In the genomic region with DNA sequence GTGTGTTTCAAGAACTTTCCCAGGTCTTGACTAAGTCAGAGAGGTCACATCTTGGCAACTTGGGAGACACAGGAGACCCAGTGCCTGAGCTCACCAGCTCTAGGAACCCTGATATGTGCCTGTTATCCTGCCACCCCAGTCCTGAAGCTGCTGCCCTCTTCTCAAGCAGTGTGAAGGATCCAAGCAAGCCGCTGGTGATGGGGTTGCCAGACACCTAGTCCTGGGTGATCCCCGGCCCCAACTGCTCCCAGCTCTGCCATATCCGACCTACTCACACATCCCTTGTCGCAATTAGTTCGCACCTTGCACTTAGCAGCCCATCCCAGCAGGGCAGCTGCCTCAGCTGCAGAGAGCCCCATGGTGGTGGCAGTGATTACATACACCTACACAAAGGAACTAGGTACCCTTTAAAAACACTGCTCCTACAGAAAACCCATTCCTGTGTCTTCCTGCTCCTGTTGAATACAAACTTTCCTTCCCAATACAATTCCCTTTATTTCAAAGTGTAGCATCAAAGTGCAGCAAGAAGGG, we compare ENCODE assay signal across 2 cellular contexts.
TF ChIP-seq lines count a peak whose summit lies in the region.

No MANE protein-coding gene starts in this region.

TF ChIP-seq in H1, 55 proteins besides CTCF, POLR2A, EP300 and RAD21:
- TF ChIP-seq GABPA (IDR thresholded peaks at IDR 0.05; ENCODE audit: borderline replicate concordance, insufficient read depth, low read length): no peak
- TF ChIP-seq CTBP2 (IDR thresholded peaks at IDR 0.05; ENCODE audit: borderline replicate concordance, insufficient read depth, insufficient read length, low read length): no peak
- no peak for TF ChIP-seq SIN3A (conservative IDR thresholded peaks at IDR 0.05 in 1 of 2, IDR thresholded peaks at IDR 0.05 in 1 of 2; ENCODE audit: low read depth in 1 of 2, low read length in 2 of 2)
- no peak for TF ChIP-seq HDAC6 (IDR thresholded peaks at IDR 0.05; ENCODE audit: low read depth, low read length)
- TF ChIP-seq, protein P1, sequence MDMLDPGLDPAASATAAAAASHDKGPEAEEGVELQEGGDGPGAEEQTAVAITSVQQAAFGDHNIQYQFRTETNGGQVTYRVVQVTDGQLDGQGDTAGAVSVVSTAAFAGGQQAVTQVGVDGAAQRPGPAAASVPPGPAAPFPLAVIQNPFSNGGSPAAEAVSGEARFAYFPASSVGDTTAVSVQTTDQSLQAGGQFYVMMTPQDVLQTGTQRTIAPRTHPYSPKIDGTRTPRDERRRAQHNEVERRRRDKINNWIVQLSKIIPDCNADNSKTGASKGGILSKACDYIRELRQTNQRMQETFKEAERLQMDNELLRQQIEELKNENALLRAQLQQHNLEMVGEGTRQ (IDR thresholded peaks at IDR 0.05; ENCODE audit: low read length): no peak
- no peak for TF ChIP-seq KDM4A (IDR thresholded peaks at IDR 0.05; ENCODE audit: low read depth, low read length, severe bottlenecking)
- TF ChIP-seq, protein P2, sequence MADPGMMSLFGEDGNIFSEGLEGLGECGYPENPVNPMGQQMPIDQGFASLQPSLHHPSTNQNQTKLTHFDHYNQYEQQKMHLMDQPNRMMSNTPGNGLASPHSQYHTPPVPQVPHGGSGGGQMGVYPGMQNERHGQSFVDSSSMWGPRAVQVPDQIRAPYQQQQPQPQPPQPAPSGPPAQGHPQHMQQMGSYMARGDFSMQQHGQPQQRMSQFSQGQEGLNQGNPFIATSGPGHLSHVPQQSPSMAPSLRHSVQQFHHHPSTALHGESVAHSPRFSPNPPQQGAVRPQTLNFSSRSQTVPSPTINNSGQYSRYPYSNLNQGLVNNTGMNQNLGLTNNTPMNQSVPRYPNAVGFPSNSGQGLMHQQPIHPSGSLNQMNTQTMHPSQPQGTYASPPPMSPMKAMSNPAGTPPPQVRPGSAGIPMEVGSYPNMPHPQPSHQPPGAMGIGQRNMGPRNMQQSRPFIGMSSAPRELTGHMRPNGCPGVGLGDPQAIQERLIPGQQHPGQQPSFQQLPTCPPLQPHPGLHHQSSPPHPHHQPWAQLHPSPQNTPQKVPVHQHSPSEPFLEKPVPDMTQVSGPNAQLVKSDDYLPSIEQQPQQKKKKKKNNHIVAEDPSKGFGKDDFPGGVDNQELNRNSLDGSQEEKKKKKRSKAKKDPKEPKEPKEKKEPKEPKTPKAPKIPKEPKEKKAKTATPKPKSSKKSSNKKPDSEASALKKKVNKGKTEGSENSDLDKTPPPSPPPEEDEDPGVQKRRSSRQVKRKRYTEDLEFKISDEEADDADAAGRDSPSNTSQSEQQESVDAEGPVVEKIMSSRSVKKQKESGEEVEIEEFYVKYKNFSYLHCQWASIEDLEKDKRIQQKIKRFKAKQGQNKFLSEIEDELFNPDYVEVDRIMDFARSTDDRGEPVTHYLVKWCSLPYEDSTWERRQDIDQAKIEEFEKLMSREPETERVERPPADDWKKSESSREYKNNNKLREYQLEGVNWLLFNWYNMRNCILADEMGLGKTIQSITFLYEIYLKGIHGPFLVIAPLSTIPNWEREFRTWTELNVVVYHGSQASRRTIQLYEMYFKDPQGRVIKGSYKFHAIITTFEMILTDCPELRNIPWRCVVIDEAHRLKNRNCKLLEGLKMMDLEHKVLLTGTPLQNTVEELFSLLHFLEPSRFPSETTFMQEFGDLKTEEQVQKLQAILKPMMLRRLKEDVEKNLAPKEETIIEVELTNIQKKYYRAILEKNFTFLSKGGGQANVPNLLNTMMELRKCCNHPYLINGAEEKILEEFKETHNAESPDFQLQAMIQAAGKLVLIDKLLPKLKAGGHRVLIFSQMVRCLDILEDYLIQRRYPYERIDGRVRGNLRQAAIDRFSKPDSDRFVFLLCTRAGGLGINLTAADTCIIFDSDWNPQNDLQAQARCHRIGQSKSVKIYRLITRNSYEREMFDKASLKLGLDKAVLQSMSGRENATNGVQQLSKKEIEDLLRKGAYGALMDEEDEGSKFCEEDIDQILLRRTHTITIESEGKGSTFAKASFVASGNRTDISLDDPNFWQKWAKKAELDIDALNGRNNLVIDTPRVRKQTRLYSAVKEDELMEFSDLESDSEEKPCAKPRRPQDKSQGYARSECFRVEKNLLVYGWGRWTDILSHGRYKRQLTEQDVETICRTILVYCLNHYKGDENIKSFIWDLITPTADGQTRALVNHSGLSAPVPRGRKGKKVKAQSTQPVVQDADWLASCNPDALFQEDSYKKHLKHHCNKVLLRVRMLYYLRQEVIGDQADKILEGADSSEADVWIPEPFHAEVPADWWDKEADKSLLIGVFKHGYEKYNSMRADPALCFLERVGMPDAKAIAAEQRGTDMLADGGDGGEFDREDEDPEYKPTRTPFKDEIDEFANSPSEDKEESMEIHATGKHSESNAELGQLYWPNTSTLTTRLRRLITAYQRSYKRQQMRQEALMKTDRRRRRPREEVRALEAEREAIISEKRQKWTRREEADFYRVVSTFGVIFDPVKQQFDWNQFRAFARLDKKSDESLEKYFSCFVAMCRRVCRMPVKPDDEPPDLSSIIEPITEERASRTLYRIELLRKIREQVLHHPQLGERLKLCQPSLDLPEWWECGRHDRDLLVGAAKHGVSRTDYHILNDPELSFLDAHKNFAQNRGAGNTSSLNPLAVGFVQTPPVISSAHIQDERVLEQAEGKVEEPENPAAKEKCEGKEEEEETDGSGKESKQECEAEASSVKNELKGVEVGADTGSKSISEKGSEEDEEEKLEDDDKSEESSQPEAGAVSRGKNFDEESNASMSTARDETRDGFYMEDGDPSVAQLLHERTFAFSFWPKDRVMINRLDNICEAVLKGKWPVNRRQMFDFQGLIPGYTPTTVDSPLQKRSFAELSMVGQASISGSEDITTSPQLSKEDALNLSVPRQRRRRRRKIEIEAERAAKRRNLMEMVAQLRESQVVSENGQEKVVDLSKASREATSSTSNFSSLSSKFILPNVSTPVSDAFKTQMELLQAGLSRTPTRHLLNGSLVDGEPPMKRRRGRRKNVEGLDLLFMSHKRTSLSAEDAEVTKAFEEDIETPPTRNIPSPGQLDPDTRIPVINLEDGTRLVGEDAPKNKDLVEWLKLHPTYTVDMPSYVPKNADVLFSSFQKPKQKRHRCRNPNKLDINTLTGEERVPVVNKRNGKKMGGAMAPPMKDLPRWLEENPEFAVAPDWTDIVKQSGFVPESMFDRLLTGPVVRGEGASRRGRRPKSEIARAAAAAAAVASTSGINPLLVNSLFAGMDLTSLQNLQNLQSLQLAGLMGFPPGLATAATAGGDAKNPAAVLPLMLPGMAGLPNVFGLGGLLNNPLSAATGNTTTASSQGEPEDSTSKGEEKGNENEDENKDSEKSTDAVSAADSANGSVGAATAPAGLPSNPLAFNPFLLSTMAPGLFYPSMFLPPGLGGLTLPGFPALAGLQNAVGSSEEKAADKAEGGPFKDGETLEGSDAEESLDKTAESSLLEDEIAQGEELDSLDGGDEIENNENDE (IDR thresholded peaks at IDR 0.05; ENCODE audit: insufficient replicate concordance, low read length): no peak
- TF ChIP-seq TEAD4 (IDR thresholded peaks at IDR 0.05; ENCODE audit: low read depth, low read length): no peak
- TF ChIP-seq KDM5A (IDR thresholded peaks at IDR 0.05; ENCODE audit: low read length): no peak
- no peak for TF ChIP-seq GTF2F1 (IDR thresholded peaks at IDR 0.05; ENCODE audit: borderline replicate concordance, low read depth, low read length)
- TF ChIP-seq JUND (IDR thresholded peaks at IDR 0.05; ENCODE audit: low read length): no peak
TF ChIP-seq in H1: peak in this region for 0.

TF ChIP-seq in HepG2, 621 proteins besides CTCF, POLR2A, EP300 and RAD21:
- TF ChIP-seq HOXD1 (CRISPR knock-in tag; IDR thresholded peaks at IDR 0.05) (no peak), STAG1 (CRISPR knock-in tag; IDR thresholded peaks at IDR 0.05) (0 out of 2 replicates have a peak, but pooled peaks have one; percentile 3)
